ENCODE assay signal across 30 cellular contexts in genomic region chr14:67170706-67171105, GRCh38. TPM values are rescaled to one million over a fixed set of nuclear protein-coding genes. Genes with fewer than 3 reads are reported as not detected.
DNase-seq lines count a peak whose midpoint lies in the region; ATAC-seq and TF ChIP-seq lines count a peak whose summit lies in the region.
"Had no signal": no experiment of that assay in that cellular context is flagged by ENCODE, and none has a peak within 500 bp of the region (broad histone marks: within the 10 kb centered on the region; RNA-seq: fewer than 3 reads in every experiment).

No MANE protein-coding gene starts in this region.

- H3K4me3 ChIP-seq in NB4 (ENCODE audit: low read depth, low read length): no peak overlapping the region
- H3K4me3 ChIP-seq in H7 (ENCODE audit: insufficient read depth, low read depth, low read length): no peak overlapping the region
- H3K4me3 ChIP-seq: A549, cardiac muscle cell, coronary artery, heart right ventricle, lung, right atrium auricular region, SJCRH30, spleen had no signal

- H3K27me3 ChIP-seq in H7 (ENCODE audit: control insufficient read depth, insufficient read depth, low read length): no peaks in the 10 kb centered on the region
- H3K27me3 ChIP-seq: cardiac muscle cell, foreskin keratinocyte, heart right ventricle, right atrium auricular region, SJCRH30, spleen had no signal

- peaks cover 6% of the 10 kb centered on the region for H3K4me1 Mint-ChIP-seq in activated CD8-positive, alpha-beta memory T cell treated with anti-CD3 and anti-CD28 coated beads, Interleukin-2, amount 10 ng/mL, durations not matched to agents 7 days and 5 days
- peaks cover 19% of the 10 kb centered on the region for H3K4me1 Mint-ChIP-seq in activated T-helper 2 cell treated with anti-CD3 and anti-CD28 coated beads, Interferon-gamma antibody, Interleukin-2, Interleukin-4, amounts not matched to agents 10 μg/mL and 5 μg/mL and 100 μg/mL, durations not matched to agents 14 hours and 24 hours and 36 hours (ENCODE audit: low read depth)
- no peaks in the 10 kb centered on the region for H3K4me1 Mint-ChIP-seq in stimulated activated effector memory CD8-positive, alpha-beta T cell treated with anti-CD3 and anti-CD28 coated beads, Interleukin-12 subunit alpha, Interleukin-12 subunit beta, amount 100 ng/mL, for 72 hours
- H3K4me1 Mint-ChIP-seq: CD4-positive, alpha-beta memory T cell; neural crest cell; T-cell had no signal

- no peak overlapping the region for H3K27ac Mint-ChIP-seq in activated CD8-positive, alpha-beta memory T cell treated with anti-CD3 and anti-CD28 coated beads, Interleukin-2, amount 10 ng/mL, durations not matched to agents 7 days and 5 days
- peak overlapping the region; percentile 58 for H3K27ac Mint-ChIP-seq in activated T-helper 2 cell treated with anti-CD3 and anti-CD28 coated beads, Interferon-gamma antibody, Interleukin-2, Interleukin-4, amounts not matched to agents 10 μg/mL and 5 μg/mL and 100 μg/mL, durations not matched to agents 14 hours and 24 hours and 36 hours
- no peak overlapping the region for H3K27ac Mint-ChIP-seq in stimulated activated effector memory CD8-positive, alpha-beta T cell treated with anti-CD3 and anti-CD28 coated beads, Interleukin-12 subunit alpha, Interleukin-12 subunit beta, amount 100 ng/mL, for 72 hours
- H3K27ac Mint-ChIP-seq: activated naive CD8-positive, alpha-beta T cell; activated T-helper 1 cell treated with anti-CD3 and anti-CD28 coated beads, Interleukin-12 subunit alpha, Interleukin-12 subunit beta, Interleukin-2, Interleukin-4 antibody, amounts not matched to agents 30 ng/mL and 10 ng/mL and 1 ng/mL, durations not matched to agents 14 hours and 24 hours and 36 hours; CD4-positive, alpha-beta memory T cell; T-cell had no signal

- peak; percentile 23 for ATAC-seq in activated CD8-positive, alpha-beta memory T cell treated with anti-CD3 and anti-CD28 coated beads, Interleukin-2, amount 10 ng/mL, durations not matched to agents 7 days and 5 days
- ATAC-seq in stimulated activated effector memory CD8-positive, alpha-beta T cell treated with anti-CD3 and anti-CD28 coated beads, Interleukin-12 subunit alpha, Interleukin-12 subunit beta, amount 100 ng/mL, for 72 hours: peak; percentile 39
- ATAC-seq in stimulated activated naive CD8-positive, alpha-beta T cell treated with anti-CD3 and anti-CD28 coated beads, Interleukin-15, Interleukin-2, amounts not matched to agents 100 U/mL and 50 U/mL, for 24 hours: no peak
- ATAC-seq: A549, foreskin keratinocyte, heart right ventricle, T-cell had no signal

- H3K36me3 Mint-ChIP-seq in activated CD8-positive, alpha-beta memory T cell treated with anti-CD3 and anti-CD28 coated beads, Interleukin-2, amount 10 ng/mL, durations not matched to agents 7 days and 5 days: peaks cover 4% of the 10 kb centered on the region
- peaks cover 40% of the 10 kb centered on the region for H3K36me3 Mint-ChIP-seq in activated T-helper 2 cell treated with anti-CD3 and anti-CD28 coated beads, Interferon-gamma antibody, Interleukin-2, Interleukin-4, amounts not matched to agents 10 μg/mL and 5 μg/mL and 100 μg/mL, durations not matched to agents 14 hours and 24 hours and 36 hours (ENCODE audit: low read depth)
- no peaks in the 10 kb centered on the region for H3K36me3 Mint-ChIP-seq in stimulated activated effector memory CD8-positive, alpha-beta T cell treated with anti-CD3 and anti-CD28 coated beads, Interleukin-12 subunit alpha, Interleukin-12 subunit beta, amount 100 ng/mL, for 72 hours

- intact Hi-C loops in activated T-helper 2 cell treated with anti-CD3 and anti-CD28 coated beads, Interferon-gamma antibody, Interleukin-2, Interleukin-4, amounts not matched to agents 10 μg/mL and 5 μg/mL and 100 μg/mL, durations not matched to agents 14 hours and 24 hours and 36 hours (cut with micrococcal nuclease): loop anchor here (2.0 kb wide), 1 partner anchor 18 kb away; the partner anchor contains the start of gene GARIN2

- no peak for TF ChIP-seq POLR2A in NB4 (IDR thresholded peaks at IDR 0.05; ENCODE audit: extremely low read depth, insufficient read length)

- H3K27me3 Mint-ChIP-seq in activated CD8-positive, alpha-beta memory T cell treated with anti-CD3 and anti-CD28 coated beads, Interleukin-2, amount 10 ng/mL, durations not matched to agents 7 days and 5 days: peaks cover 2% of the 10 kb centered on the region
- H3K27me3 Mint-ChIP-seq in activated T-helper 2 cell treated with anti-CD3 and anti-CD28 coated beads, Interferon-gamma antibody, Interleukin-2, Interleukin-4, amounts not matched to agents 10 μg/mL and 5 μg/mL and 100 μg/mL, durations not matched to agents 14 hours and 24 hours and 36 hours (ENCODE audit: low read depth): no peaks in the 10 kb centered on the region
- H3K27me3 Mint-ChIP-seq: activated naive CD8-positive, alpha-beta T cell; CD4-positive, alpha-beta memory T cell; T-cell had no signal

- H3K4me3 Mint-ChIP-seq in activated CD8-positive, alpha-beta memory T cell treated with anti-CD3 and anti-CD28 coated beads, Interleukin-2, amount 10 ng/mL, durations not matched to agents 7 days and 5 days: no peak overlapping the region
- no peak overlapping the region for H3K4me3 Mint-ChIP-seq in activated T-helper 2 cell treated with anti-CD3 and anti-CD28 coated beads, Interferon-gamma antibody, Interleukin-2, Interleukin-4, amounts not matched to agents 10 μg/mL and 5 μg/mL and 100 μg/mL, durations not matched to agents 14 hours and 24 hours and 36 hours (ENCODE audit: low read depth)
- H3K4me3 Mint-ChIP-seq in stimulated activated effector memory CD8-positive, alpha-beta T cell treated with anti-CD3 and anti-CD28 coated beads, Interleukin-12 subunit alpha, Interleukin-12 subunit beta, amount 100 ng/mL, for 72 hours: no peak overlapping the region
- H3K4me3 Mint-ChIP-seq: activated naive CD8-positive, alpha-beta T cell; activated T-helper 1 cell treated with anti-CD3 and anti-CD28 coated beads, Interleukin-12 subunit alpha, Interleukin-12 subunit beta, Interleukin-2, Interleukin-4 antibody, amounts not matched to agents 30 ng/mL and 10 ng/mL and 1 ng/mL, durations not matched to agents 14 hours and 24 hours and 36 hours; CD4-positive, alpha-beta memory T cell; neural crest cell; T-cell had no signal

- CTCF ChIA-PET in activated CD8-positive, alpha-beta memory T cell treated with anti-CD3 and anti-CD28 coated beads, Interleukin-2, amount 10 ng/mL, durations not matched to agents 7 days and 5 days (lab: Charles Lee): no interaction called here

- no peak for DNase-seq in activated CD8-positive, alpha-beta memory T cell treated with anti-CD3 and anti-CD28 coated beads, Interleukin-2, amount 10 ng/mL, durations not matched to agents 7 days and 5 days
- DNase-seq in activated CD8-positive, alpha-beta memory T cell treated with anti-CD3 and anti-CD28 coated beads, Interleukin-2, amount 50 U/mL, for 48 hours: no peak
- peak; percentile 6 for DNase-seq in NB4 (ENCODE audit: low read depth)
- no peak for DNase-seq in activated T-helper 2 cell treated with anti-CD3 and anti-CD28 coated beads, Interferon-gamma antibody, Interleukin-2, Interleukin-4, amounts not matched to agents 10 μg/mL and 5 μg/mL and 100 μg/mL, durations not matched to agents 14 hours and 24 hours and 36 hours (ENCODE audit: low spot score)
- no peak for DNase-seq in stimulated activated effector memory CD8-positive, alpha-beta T cell treated with anti-CD3 and anti-CD28 coated beads, Interleukin-12 subunit alpha, Interleukin-12 subunit beta, amount 100 ng/mL, for 72 hours (ENCODE audit: low spot score in 2 of 2)
- no peak for DNase-seq in H7
- no peak for DNase-seq in stimulated activated naive CD8-positive, alpha-beta T cell treated with anti-CD3 and anti-CD28 coated beads, Interleukin-15, Interleukin-2, amounts not matched to agents 100 U/mL and 50 U/mL, for 24 hours
- no peak for DNase-seq in occipital lobe (lab: John Stamatoyannopoulos, UW)
- DNase-seq: activated CD4-positive, alpha-beta T cell treated with anti-CD3 and anti-CD28 coated beads for 1 hour; aorta; CD4-positive, alpha-beta memory T cell; foreskin keratinocyte; heart right ventricle; Kasumi-1; NCI-H1092 treated with DMSO at 0.1 percent for 48 hours; NCI-H187 treated with DMSO at 0.1 percent for 48 hours; NCI-H526; SJCRH30; spleen; T-cell; trophoblast cell had no signal

- no peaks in the 10 kb centered on the region for H3K36me3 ChIP-seq in H7 (replicated peaks; ENCODE audit: control insufficient read depth, insufficient read depth, low read length)
- H3K36me3 ChIP-seq: cardiac muscle cell had no signal

- TF ChIP-seq CTCF in NB4 (IDR thresholded peaks at IDR 0.05; ENCODE audit: low read depth, low read length): no peak

- H3K9me3 Mint-ChIP-seq in activated CD8-positive, alpha-beta memory T cell treated with anti-CD3 and anti-CD28 coated beads, Interleukin-2, amount 10 ng/mL, durations not matched to agents 7 days and 5 days (ENCODE audit: low read depth): peaks cover 5% of the 10 kb centered on the region
- H3K9me3 Mint-ChIP-seq in activated T-helper 2 cell treated with anti-CD3 and anti-CD28 coated beads, Interferon-gamma antibody, Interleukin-2, Interleukin-4, amounts not matched to agents 10 μg/mL and 5 μg/mL and 100 μg/mL, durations not matched to agents 14 hours and 24 hours and 36 hours: peaks cover 42% of the 10 kb centered on the region
- H3K9me3 Mint-ChIP-seq in stimulated activated effector memory CD8-positive, alpha-beta T cell treated with anti-CD3 and anti-CD28 coated beads, Interleukin-12 subunit alpha, Interleukin-12 subunit beta, amount 100 ng/mL, for 72 hours: peaks cover 10% of the 10 kb centered on the region

RNA-seq across cellular contexts. Expression of gene GARIN2, which starts 18.5 kb away (rescaled TPM):
- total RNA-seq in activated CD8-positive, alpha-beta memory T cell treated with anti-CD3 and anti-CD28 coated beads, Interleukin-2, amount 10 ng/mL, durations not matched to agents 7 days and 5 days: not detected
- total RNA-seq in activated T-helper 2 cell treated with anti-CD3 and anti-CD28 coated beads, Interferon-gamma antibody, Interleukin-2, Interleukin-4, amounts not matched to agents 10 μg/mL and 5 μg/mL and 100 μg/mL, durations not matched to agents 14 hours and 24 hours and 36 hours: 0.18 TPM in 1 of 2 replicates, not detected in the other
- not detected in 2 replicates for total RNA-seq in H7 (2014; rRNA removed; shearing (Covaris generic))
- total RNA-seq in occipital lobe: 1.4 TPM
- total RNA-seq: cardiac muscle cell; CD4-positive, alpha-beta memory T cell; foreskin keratinocyte; right atrium auricular region; SJCRH30; subcutaneous adipose tissue had no signal
